ENCODE assay signal across 20 cellular contexts in genomic region chr5:17129093-17129492, GRCh38.
A peak's percentile ranks its signal among the peaks of the same experiment; 100 is the strongest.
DNase-seq lines count a peak whose midpoint lies in the region; TF ChIP-seq lines count a peak whose summit lies in the region.
"Had no signal": no experiment of that assay in that cellular context is flagged by ENCODE, and none has a peak within 500 bp of the region (broad histone marks: within the 10 kb centered on the region; RNA-seq: fewer than 3 reads in every experiment).

No MANE protein-coding gene starts in this region.

- peak overlapping the region; percentile 92 for H3K27ac ChIP-seq in osteoblast (ENCODE audit: low read depth, low read length)
- H3K27ac ChIP-seq: body of pancreas, colonic mucosa, WERI-Rb-1 had no signal

- H3K4me3 ChIP-seq in adipocyte (ENCODE audit: low read length) (no peak overlapping the region), fibroblast of pulmonary artery (replicated peaks; ENCODE audit: low read depth, low read length) (no peak overlapping the region), osteoblast (ENCODE audit: insufficient read depth, low read length) (no peak overlapping the region)
- H3K4me3 ChIP-seq: body of pancreas, colonic mucosa, lung had no signal

- H3K79me2 ChIP-seq in osteoblast (ENCODE audit: insufficient read depth, low read length) = no peaks in the 10 kb centered on the region

- H3K9me3 ChIP-seq in adipocyte (ENCODE audit: control insufficient read depth, low read length) (no peaks in the 10 kb centered on the region), osteoblast (ENCODE audit: low read depth, low read length) (no peaks in the 10 kb centered on the region)
- H3K9me3 ChIP-seq: body of pancreas, colonic mucosa had no signal

- peak overlapping the region; percentile 78 for H2AFZ ChIP-seq in osteoblast (ENCODE audit: low read length)

- H3K4me1 ChIP-seq in adipocyte (ENCODE audit: control insufficient read depth, insufficient read depth, low read length) = peaks cover 16% of the 10 kb centered on the region
- peaks cover 44% of the 10 kb centered on the region for H3K4me1 ChIP-seq in osteoblast (ENCODE audit: insufficient read depth, low read length)
- H3K4me1 ChIP-seq: colonic mucosa had no signal

- no peaks in the 10 kb centered on the region for H3K36me3 ChIP-seq in adipocyte (ENCODE audit: control insufficient read depth, insufficient read depth, low read length, severe bottlenecking)
- no peaks in the 10 kb centered on the region for H3K36me3 ChIP-seq in osteoblast (ENCODE audit: insufficient read depth, low read length)
- H3K36me3 ChIP-seq: colonic mucosa, WERI-Rb-1 had no signal

- DNase-seq in AG08396 (ENCODE audit: low spot score) = peak; percentile 29
- DNase-seq in adipocyte (ENCODE audit: low read depth) = peak; percentile 19
- DNase-seq in fibroblast of pulmonary artery (ENCODE audit: low read depth) = peak; percentile 20
- DNase-seq in osteoblast (ENCODE audit: insufficient read length, low spot score, missing footprints) = peak; percentile 85
- DNase-seq in stimulated activated CD4-positive, alpha-beta T cell treated with anti-CD3 and anti-CD28 coated beads, Interleukin-2, amount 100 ng/mL, for 48 hours = no peak
- no peak for DNase-seq in SHP77 treated with DMSO at 0.1 percent for 48 hours (lab: John Stamatoyannopoulos, UW)
- DNase-seq in SIG-M5 (lab: John Stamatoyannopoulos, UW) = no peak
- DNase-seq in NCI-H524 treated with DMSO at 0.1 percent for 48 hours (lab: John Stamatoyannopoulos, UW) = no peak
- DNase-seq: ACHN; activated CD4-positive, alpha-beta T cell treated with anti-CD3 and anti-CD28 coated beads, Interleukin-2, amount 50 U/mL, for 1 hour; activated CD8-positive, alpha-beta memory T cell treated with anti-CD3 and anti-CD28 coated beads, Interleukin-2, amount 50 U/mL, for 4 hours; body of pancreas; C1 segment of cervical spinal cord; colonic mucosa; hypothalamus; NCI-H1105; NCI-H510A; nucleus accumbens; WERI-Rb-1 had no signal

- peak overlapping the region; percentile 26 for H3K4me2 ChIP-seq in osteoblast (ENCODE audit: insufficient read depth, low read length)

- H4K20me1 ChIP-seq in osteoblast (ENCODE audit: insufficient read depth, low read length) = no peaks in the 10 kb centered on the region

- TF ChIP-seq CTCF in fibroblast of pulmonary artery (IDR thresholded peaks at IDR 0.05; ENCODE audit: low read length, missing control alignments) = no peak
- no peak for TF ChIP-seq CTCF in osteoblast (IDR thresholded peaks at IDR 0.05; ENCODE audit: extremely low read depth, low read depth, low read length)

- H3K9ac ChIP-seq in adipocyte (ENCODE audit: low read length) = no peak overlapping the region

- H3K27me3 ChIP-seq in adipocyte (replicated peaks; ENCODE audit: control insufficient read depth, insufficient read depth, low read length) (no peaks in the 10 kb centered on the region), osteoblast (ENCODE audit: insufficient read depth, low read length) (no peaks in the 10 kb centered on the region)
- H3K27me3 ChIP-seq: body of pancreas, colonic mucosa had no signal

Comparison
In these comparisons a context has a peak if more than half of its experiments do, and no peak if none do; other contexts are left out.
1. DNase-seq: peak in AG08396 (single experiment), adipocyte (single experiment), fibroblast of pulmonary artery (single experiment) and osteoblast (single experiment); none in stimulated activated CD4-positive, alpha-beta T cell treated with anti-CD3 and anti-CD28 coated beads, Interleukin-2, amount 100 ng/mL, for 48 hours (0 of 2), SHP77 treated with DMSO at 0.1 percent for 48 hours (single experiment), SIG-M5 (single experiment) and NCI-H524 treated with DMSO at 0.1 percent for 48 hours (single experiment).